In genomic region chr16:1500465-1501150, GRCh38 we compare ENCODE assay signal across 1 cellular context.
TF ChIP-seq lines count a peak whose summit lies in the region.

No MANE protein-coding gene starts in this region.

TF ChIP-seq in HepG2, 621 proteins besides CTCF, POLR2A, EP300 and RAD21:
- TF ChIP-seq ZBTB21 (CRISPR knock-in tag; IDR thresholded peaks at IDR 0.05) (no peak), KDM1A (CRISPR knock-in tag; IDR thresholded peaks at IDR 0.05) (no peak), RBAK (CRISPR knock-in tag; IDR thresholded peaks at IDR 0.05) (no peak), AGO2 (optimal IDR thresholded peaks at IDR 0.05; ENCODE audit: low read depth, low read length) (peak; percentile 22), RBFOX2 (IDR thresholded peaks at IDR 0.05; ENCODE audit: low read depth, low read length) (peak; percentile 22)
TF ChIP-seq in HepG2: peak in this region for 2.
